9 cellular contexts compared by ENCODE assay signal in the genomic region with DNA sequence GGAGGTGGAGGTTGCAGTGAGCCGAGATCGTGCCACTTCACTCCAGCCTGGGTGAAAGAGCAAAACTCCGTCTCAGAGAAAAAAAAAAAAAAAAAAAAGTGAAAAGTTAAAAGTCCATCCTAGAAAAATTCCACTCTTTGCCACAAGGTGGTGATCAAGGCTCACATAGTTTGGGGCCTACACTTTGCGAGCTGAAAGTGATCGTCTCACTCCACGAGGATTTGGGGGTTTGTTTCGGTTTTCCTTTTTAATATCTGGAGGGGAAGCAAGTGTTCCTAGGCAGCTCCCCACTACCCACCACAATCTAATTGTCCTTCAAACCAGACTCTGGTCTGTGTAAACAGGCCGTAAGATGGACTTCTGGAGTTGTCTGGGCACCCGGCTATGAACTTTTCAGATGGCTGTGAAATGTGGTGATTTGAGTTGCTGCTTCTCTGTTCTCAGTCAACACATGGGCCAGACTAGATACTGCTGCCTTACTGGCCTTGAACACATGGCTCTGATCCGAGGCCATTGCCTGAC.
A peak's percentile ranks its signal among the peaks of the same experiment; 100 is the strongest.
DNase-seq lines count a peak whose midpoint lies in the region; ATAC-seq, FAIRE-seq and TF ChIP-seq lines count a peak whose summit lies in the region.
"Had no signal": no experiment of that assay in that cellular context is flagged by ENCODE, and none has a peak within 500 bp of the region (broad histone marks: within the 10 kb centered on the region; RNA-seq: fewer than 3 reads in every experiment).

No MANE protein-coding gene starts in this region.

- H3K27me3 ChIP-seq in DOHH2 (ENCODE audit: control insufficient read depth, low read length): no peaks in the 10 kb centered on the region

- H3K9me3 ChIP-seq in DOHH2 (ENCODE audit: control insufficient read depth, insufficient read depth, low read length): no peaks in the 10 kb centered on the region

- no peak overlapping the region for H3K4me3 ChIP-seq in DOHH2 (ENCODE audit: low read length)

- no peaks in the 10 kb centered on the region for H3K9me3 Mint-ChIP-seq in activated naive CD4-positive, alpha-beta T cell treated with anti-CD3 and anti-CD28 coated beads, Interleukin-2, amount 10 ng/mL, durations not matched to agents 7 days and 5 days

- no peak overlapping the region for H3K4me3 Mint-ChIP-seq in activated naive CD4-positive, alpha-beta T cell treated with anti-CD3 and anti-CD28 coated beads, Interleukin-2, amount 10 ng/mL, durations not matched to agents 7 days and 5 days
- H3K4me3 Mint-ChIP-seq: activated naive CD8-positive, alpha-beta T cell had no signal

- peaks cover 21% of the 10 kb centered on the region for H3K27me3 Mint-ChIP-seq in activated naive CD4-positive, alpha-beta T cell treated with anti-CD3 and anti-CD28 coated beads, Interleukin-2, amount 10 ng/mL, durations not matched to agents 7 days and 5 days
- H3K27me3 Mint-ChIP-seq: activated naive CD8-positive, alpha-beta T cell had no signal

- DNase-seq in RCC 7860 (ENCODE audit: low spot score) (no peak), head of caudate nucleus (peak in 23 of 42 donors; percentile 21 to 84 (median 50)), putamen (ENCODE audit: low spot score) (peak; percentile 16), NCI-H2107 treated with DMSO at 0.1 percent for 48 hours (lab: John Stamatoyannopoulos, UW; ENCODE audit: unreplicated experiment) (no peak)
- peak; percentile 65 for DNase-seq in activated naive CD4-positive, alpha-beta T cell treated with anti-CD3 and anti-CD28 coated beads, Interleukin-2, amount 10 ng/mL, durations not matched to agents 7 days and 5 days

- intact Hi-C loops in head of caudate nucleus (cut with DNase I): loop anchor here (2.0 kb wide), 1 partner anchor 152 kb away; no protein-coding TSS in a partner anchor

- FAIRE-seq in RCC 7860 (lab: Jason Lieb, UNC): peak; percentile 38

- peak; percentile 49 for TF ChIP-seq CTCF in DOHH2 (IDR thresholded peaks at IDR 0.05; ENCODE audit: low read depth, low read length, poor library complexity, severe bottlenecking)

- H3K27ac ChIP-seq in DOHH2 (ENCODE audit: low read depth, low read length): no peak overlapping the region

- no peaks in the 10 kb centered on the region for H3K79me2 ChIP-seq in DOHH2 (ENCODE audit: control insufficient read depth, low read length)

- no peaks in the 10 kb centered on the region for H4K20me1 ChIP-seq in DOHH2 (ENCODE audit: control insufficient read depth, insufficient read depth, low read depth, low read length)

- no peaks in the 10 kb centered on the region for H3K4me1 ChIP-seq in DOHH2 (ENCODE audit: control insufficient read depth, low read length)

- H3K36me3 Mint-ChIP-seq in activated naive CD4-positive, alpha-beta T cell treated with anti-CD3 and anti-CD28 coated beads, Interleukin-2, amount 10 ng/mL, durations not matched to agents 7 days and 5 days: no peaks in the 10 kb centered on the region
- H3K36me3 Mint-ChIP-seq: activated naive CD8-positive, alpha-beta T cell had no signal

- H3K4me2 ChIP-seq in DOHH2 (ENCODE audit: low read length): no peak overlapping the region

- no peaks in the 10 kb centered on the region for H3F3A ChIP-seq in DOHH2 (ENCODE audit: control insufficient read depth, insufficient read depth)

- ATAC-seq in HG02885 (IDR thresholded peaks at IDR 0.05; ENCODE audit: poor library complexity, unreplicated experiment) (peak; percentile 53), HG03135 (IDR thresholded peaks at IDR 0.05; ENCODE audit: unreplicated experiment) (no peak)

- H3K27ac Mint-ChIP-seq in activated naive CD4-positive, alpha-beta T cell treated with anti-CD3 and anti-CD28 coated beads, Interleukin-2, amount 10 ng/mL, durations not matched to agents 7 days and 5 days: no peak overlapping the region
- H3K27ac Mint-ChIP-seq: activated naive CD8-positive, alpha-beta T cell had no signal

- H3K4me1 Mint-ChIP-seq in activated naive CD4-positive, alpha-beta T cell treated with anti-CD3 and anti-CD28 coated beads, Interleukin-2, amount 10 ng/mL, durations not matched to agents 7 days and 5 days: peaks cover 2% of the 10 kb centered on the region

- CTCF ChIA-PET in activated naive CD4-positive, alpha-beta T cell treated with anti-CD3 and anti-CD28 coated beads, Interleukin-2, amount 10 ng/mL, durations not matched to agents 7 days and 5 days (lab: Charles Lee): interaction anchor here (0.7 to 5.0 kb wide), 20 partner anchors 9 to 630 kb away, joined by 3 to 75 read pairs (median 4); no protein-coding TSS in a partner anchor

- no peaks in the 10 kb centered on the region for H3K9me2 ChIP-seq in DOHH2 (replicated peaks; ENCODE audit: control insufficient read depth, low read length)

- H3K36me3 ChIP-seq in DOHH2 (ENCODE audit: control insufficient read depth, low read length): no peaks in the 10 kb centered on the region

Comparison
In these comparisons a context has a peak if more than half of its experiments do, and no peak if none do; other contexts are left out.
1. DNase-seq: peak in activated naive CD4-positive, alpha-beta T cell treated with anti-CD3 and anti-CD28 coated beads, Interleukin-2, amount 10 ng/mL, durations not matched to agents 7 days and 5 days (single experiment), head of caudate nucleus (23 of 42) and putamen (single experiment); none in RCC 7860 (single experiment) and NCI-H2107 treated with DMSO at 0.1 percent for 48 hours (single experiment).